In the genomic region with DNA sequence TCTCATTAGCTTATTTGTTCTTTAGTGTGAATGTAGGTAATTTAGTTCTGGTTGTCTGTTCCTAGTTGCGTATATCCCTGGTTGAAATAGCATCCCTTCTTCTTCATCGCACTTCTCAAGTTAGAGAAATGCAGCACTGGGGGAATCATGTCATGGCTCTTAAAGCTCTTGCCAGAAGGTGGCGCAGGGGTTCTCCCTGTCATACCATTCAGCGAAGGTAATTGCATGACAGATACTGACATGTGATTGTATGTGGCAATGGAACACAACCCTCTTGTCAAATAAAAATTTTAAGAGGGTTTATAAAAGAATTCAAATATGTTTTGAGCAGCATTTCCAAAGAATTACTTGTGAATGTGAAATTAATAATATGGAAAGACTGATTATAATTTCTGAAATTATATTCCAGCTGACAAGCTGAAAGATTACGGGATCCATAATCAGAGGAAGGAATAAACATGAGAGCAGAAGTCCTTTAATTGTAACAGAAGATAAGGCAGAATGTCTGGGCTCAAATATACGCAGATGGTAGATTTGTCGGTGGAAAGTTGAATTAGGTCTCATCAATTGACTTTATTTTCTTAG, we compare ENCODE assay signal across 8 cellular contexts.
A peak's percentile ranks its signal among the peaks of the same experiment; 100 is the strongest.
DNase-seq lines count a peak whose midpoint lies in the region; ATAC-seq and TF ChIP-seq lines count a peak whose summit lies in the region.

No MANE protein-coding gene starts in this region.

- H3K27ac ChIP-seq in C4-2B (no peak overlapping the region), VCaP (no peak overlapping the region), aorta (ENCODE audit: low read depth in 1 of 2, low read length in 2 of 2) (no peak overlapping the region)

- intact Hi-C loops in aorta (cut with DNase I): loop anchor here (5.0 kb wide), 1 partner anchor 98 kb away; no protein-coding TSS in a partner anchor

- peaks cover 3 to 14% (median 4%) of the 10 kb centered on the region in 5 donors for H3K27me3 Mint-ChIP-seq in naive thymus-derived CD8-positive, alpha-beta T cell

- no peaks in the 10 kb centered on the region for H3K36me3 Mint-ChIP-seq in naive thymus-derived CD8-positive, alpha-beta T cell

- H3K9me3 ChIP-seq in aorta (ENCODE audit: control insufficient read depth, low read length): no peaks in the 10 kb centered on the region

- WGBS in aorta, 2 donors: 36 to 41% methylated on average over 7 of the region's 7 CpGs

- H3K36me3 ChIP-seq in aorta (ENCODE audit: control insufficient read depth in 1 of 2, insufficient read depth in 2 of 2, low read length in 1 of 2): no peaks in the 10 kb centered on the region

- no peak overlapping the region for H3K4me3 Mint-ChIP-seq in naive thymus-derived CD8-positive, alpha-beta T cell

- ATAC-seq in GM18873 (IDR thresholded peaks at IDR 0.05; ENCODE audit: low FRiP score, unreplicated experiment) (peak; percentile 79), HG03066 (IDR thresholded peaks at IDR 0.05; ENCODE audit: low read depth, unreplicated experiment) (peak; percentile 83), aorta (ENCODE audit: low FRiP score) (no peak)
- peak; percentile 46 to 60 for ATAC-seq in naive thymus-derived CD8-positive, alpha-beta T cell

- peak; percentile 63 for DNase-seq in NCI-H2107 (lab: John Stamatoyannopoulos, UW)
- DNase-seq in epithelial cell of proximal tubule (ENCODE audit: low read depth): peak; percentile 48
- peak in 9 of 10 donors; percentile 5 to 65 (median 28) for DNase-seq in naive thymus-derived CD8-positive, alpha-beta T cell
- peak; percentile 46 to 74 for DNase-seq in aorta

- POLR2A ChIA-PET in naive thymus-derived CD8-positive, alpha-beta T cell (lab: Charles Lee): interaction anchor here (0.5 kb wide), 1 partner anchor 9 kb away, joined by 5 read pairs; no protein-coding TSS in a partner anchor

- no peaks in the 10 kb centered on the region for H3K4me1 ChIP-seq in aorta (ENCODE audit: control insufficient read depth in 1 of 2, insufficient read depth in 2 of 2, low read length in 2 of 2)

- H3K4me3 ChIP-seq in epithelial cell of proximal tubule (ENCODE audit: low read depth, low read length) (no peak overlapping the region), aorta (ENCODE audit: low read length in 2 of 2) (no peak overlapping the region)

- no peak overlapping the region for H3K27ac Mint-ChIP-seq in naive thymus-derived CD8-positive, alpha-beta T cell

- TF ChIP-seq CTCF in C4-2B (conservative IDR thresholded peaks at IDR 0.05) (peak; percentile 89), VCaP (conservative IDR thresholded peaks at IDR 0.05) (peak; percentile 92), epithelial cell of proximal tubule (conservative IDR thresholded peaks at IDR 0.05; ENCODE audit: low read depth, low read length) (peak; percentile 98)

- no peaks in the 10 kb centered on the region for H3K9me3 Mint-ChIP-seq in naive thymus-derived CD8-positive, alpha-beta T cell

- H3K4me1 Mint-ChIP-seq in naive thymus-derived CD8-positive, alpha-beta T cell: no peaks in the 10 kb centered on the region

- H3K27me3 ChIP-seq in aorta (ENCODE audit: control insufficient read depth in 1 of 2, insufficient read depth in 2 of 2, low read length in 1 of 2): no peaks in the 10 kb centered on the region
